ENCODE assay signal across 9 cellular contexts in genomic region chrX:129956765-129957164, GRCh38. TPM values are rescaled to one million over a fixed set of nuclear protein-coding genes. Genes with fewer than 3 reads are reported as not detected.
DNase-seq lines count a peak whose midpoint lies in the region; ATAC-seq lines count a peak whose summit lies in the region.
"Had no signal": no experiment of that assay in that cellular context is flagged by ENCODE, and none has a peak within 500 bp of the region (broad histone marks: within the 10 kb centered on the region; RNA-seq: fewer than 3 reads in every experiment).

No MANE protein-coding gene starts in this region.

- peak overlapping the region; percentile 63 for H3K4me3 Mint-ChIP-seq in activated naive CD4-positive, alpha-beta T cell treated with anti-CD3 and anti-CD28 coated beads for 36 hours
- peak overlapping the region; percentile 59 for H3K4me3 Mint-ChIP-seq in activated CD4-positive, alpha-beta memory T cell treated with anti-CD3 and anti-CD28 coated beads for 36 hours

- CTCF ChIA-PET in activated naive CD4-positive, alpha-beta T cell treated with anti-CD3 and anti-CD28 coated beads for 36 hours (lab: Charles Lee) = no interaction called here
- CTCF ChIA-PET in activated CD4-positive, alpha-beta memory T cell treated with anti-CD3 and anti-CD28 coated beads for 36 hours (lab: Charles Lee) = no interaction called here

- H3K27me3 Mint-ChIP-seq in activated naive CD4-positive, alpha-beta T cell treated with anti-CD3 and anti-CD28 coated beads for 36 hours (ENCODE audit: low read depth) = peaks cover 2% of the 10 kb centered on the region
- peaks cover 2% of the 10 kb centered on the region for H3K27me3 Mint-ChIP-seq in activated CD4-positive, alpha-beta memory T cell treated with anti-CD3 and anti-CD28 coated beads for 36 hours

- no peak overlapping the region for H3K27ac Mint-ChIP-seq in activated naive CD4-positive, alpha-beta T cell treated with anti-CD3 and anti-CD28 coated beads for 36 hours
- no peak overlapping the region for H3K27ac Mint-ChIP-seq in activated CD4-positive, alpha-beta memory T cell treated with anti-CD3 and anti-CD28 coated beads for 36 hours

- DNase-seq in activated naive CD4-positive, alpha-beta T cell treated with anti-CD3 and anti-CD28 coated beads for 36 hours = no peak
- no peak for DNase-seq in activated naive CD4-positive, alpha-beta T cell treated with Interleukin-2 at 50 U/mL for 16 hours
- DNase-seq in activated CD4-positive, alpha-beta memory T cell treated with anti-CD3 and anti-CD28 coated beads for 36 hours = no peak
- no peak for DNase-seq in NAMALWA (ENCODE audit: low spot score)
- DNase-seq in central memory CD4-positive, alpha-beta T cell = no peak
- DNase-seq: NCI-H1436 had no signal

- intact Hi-C loops in activated naive CD4-positive, alpha-beta T cell treated with anti-CD3 and anti-CD28 coated beads for 36 hours (cut with micrococcal nuclease) = no loop called here
- intact Hi-C loops in activated CD4-positive, alpha-beta memory T cell treated with anti-CD3 and anti-CD28 coated beads for 36 hours (cut with micrococcal nuclease) = no loop called here

- H3K9me3 Mint-ChIP-seq in activated naive CD4-positive, alpha-beta T cell treated with anti-CD3 and anti-CD28 coated beads for 36 hours = no peaks in the 10 kb centered on the region
- H3K9me3 Mint-ChIP-seq in activated CD4-positive, alpha-beta memory T cell treated with anti-CD3 and anti-CD28 coated beads for 36 hours = no peaks in the 10 kb centered on the region

- WGBS in thymus = 17% methylated on average over 18 of the region's 20 CpGs

- H3K4me3 ChIP-seq in iPS-18c (ENCODE audit: insufficient read depth, low read depth, low read length) (peak overlapping the region; percentile 36; the same call in 1 of the 2 replicates), thymus (ENCODE audit: low read length) (peak overlapping the region; percentile 57)

- no peaks in the 10 kb centered on the region for H3K27me3 ChIP-seq in thymus (ENCODE audit: control insufficient read depth, insufficient read depth)

- POLR2A ChIA-PET in activated CD4-positive, alpha-beta memory T cell treated with anti-CD3 and anti-CD28 coated beads for 36 hours (lab: Charles Lee) = no interaction called here

- no peaks in the 10 kb centered on the region for H3K36me3 ChIP-seq in thymus (ENCODE audit: control insufficient read depth, insufficient read depth)

- H3K27ac ChIP-seq in thymus (ENCODE audit: low read depth) = peak overlapping the region; percentile 42

- peaks cover 6% of the 10 kb centered on the region for H3K9me3 ChIP-seq in iPS-18c (ENCODE audit: control insufficient read depth, insufficient read depth, low read length)
- H3K9me3 ChIP-seq in thymus (ENCODE audit: control insufficient read depth) = no peaks in the 10 kb centered on the region

- H3K4me1 ChIP-seq in thymus (ENCODE audit: control insufficient read depth, insufficient read depth, low read length) = no peaks in the 10 kb centered on the region

- no peaks in the 10 kb centered on the region for H3K36me3 Mint-ChIP-seq in activated naive CD4-positive, alpha-beta T cell treated with anti-CD3 and anti-CD28 coated beads for 36 hours (ENCODE audit: low read depth)
- peaks cover 3% of the 10 kb centered on the region for H3K36me3 Mint-ChIP-seq in activated CD4-positive, alpha-beta memory T cell treated with anti-CD3 and anti-CD28 coated beads for 36 hours

- no peak for ATAC-seq in HG03135 (IDR thresholded peaks at IDR 0.05; ENCODE audit: unreplicated experiment)

- H3K4me1 Mint-ChIP-seq in activated naive CD4-positive, alpha-beta T cell treated with anti-CD3 and anti-CD28 coated beads for 36 hours (ENCODE audit: low read depth) = peaks cover 11% of the 10 kb centered on the region
- H3K4me1 Mint-ChIP-seq in activated CD4-positive, alpha-beta memory T cell treated with anti-CD3 and anti-CD28 coated beads for 36 hours (ENCODE audit: low read depth) = peaks cover 20% of the 10 kb centered on the region

RNA-seq across cellular contexts. Expression of gene BCORL1, which starts 25.7 kb away (rescaled TPM):
- total RNA-seq in activated naive CD4-positive, alpha-beta T cell treated with anti-CD3 and anti-CD28 coated beads for 36 hours = 1 to 10 TPM; 3.6 to 4.1 TPM
- 10 to 100 TPM in 1 of 2 experiments, 1 to 10 TPM in 1; 9.2 to 10.5 TPM for total RNA-seq in activated CD4-positive, alpha-beta memory T cell treated with anti-CD3 and anti-CD28 coated beads for 36 hours
- 2.0 TPM for polyA plus RNA-seq in thymus

RNA-seq across cellular contexts. Expression of gene UTP14A, which starts 50.8 kb away (rescaled TPM):
- total RNA-seq in activated naive CD4-positive, alpha-beta T cell treated with anti-CD3 and anti-CD28 coated beads for 36 hours = 10 to 100 TPM; 21.5 to 22.6 TPM
- total RNA-seq in activated CD4-positive, alpha-beta memory T cell treated with anti-CD3 and anti-CD28 coated beads for 36 hours = 10 to 100 TPM; 29.9 to 31.7 TPM
- polyA plus RNA-seq in thymus = 14.5 TPM
